In genomic region chr6:23003671-23004598, GRCh38 we compare ENCODE assay signal across 12 cellular contexts.
A peak's percentile ranks its signal among the peaks of the same experiment; 100 is the strongest.
DNase-seq lines count a peak whose midpoint lies in the region; ATAC-seq and TF ChIP-seq lines count a peak whose summit lies in the region.
"Had no signal": no experiment of that assay in that cellular context is flagged by ENCODE, and none has a peak within 500 bp of the region (broad histone marks: within the 10 kb centered on the region; RNA-seq: fewer than 3 reads in every experiment).

No MANE protein-coding gene starts in this region.

- no peaks in the 10 kb centered on the region for H3K36me3 ChIP-seq in SK-N-MC (ENCODE audit: insufficient read depth, low read length)

- H3K27ac ChIP-seq in SK-N-MC, result peak overlapping the region; percentile 40; the same call in 1 of the 2 replicates
- H3K27ac ChIP-seq: VCaP had no signal

- TF ChIP-seq CTCF in fibroblast of pulmonary artery (IDR thresholded peaks at IDR 0.05; ENCODE audit: low read length, missing control alignments), result no peak

- H3K9me3 ChIP-seq in SK-N-MC (ENCODE audit: low read depth, low read length), result no peaks in the 10 kb centered on the region

- H3K9ac ChIP-seq in SK-N-MC (ENCODE audit: insufficient read length), result peak overlapping the region; percentile 28

- DNase-seq in DMS 273 (lab: John Stamatoyannopoulos, UW; ENCODE audit: unreplicated experiment) (peak; percentile 96), SK-N-MC (ENCODE audit: low read depth, low spot score) (no peak), fibroblast of pulmonary artery (ENCODE audit: low read depth) (peak; percentile 70), renal cortical epithelial cell (ENCODE audit: low read depth) (peak; percentile 4), Kasumi-1 (lab: John Stamatoyannopoulos, UW) (no peak)
- DNase-seq: COR-L47, NCI-H1105, PC-3 had no signal

- H3K4me3 ChIP-seq in SK-N-MC, result peak overlapping the region; percentile 60
- H3K4me3 ChIP-seq in fibroblast of pulmonary artery (replicated peaks; ENCODE audit: low read depth, low read length), result no peak overlapping the region

- no peak for ATAC-seq in GM18517 (IDR thresholded peaks at IDR 0.05; ENCODE audit: unreplicated experiment)
- ATAC-seq in GM19397 (IDR thresholded peaks at IDR 0.05; ENCODE audit: unreplicated experiment), result no peak
- no peak for ATAC-seq in HG02884 (IDR thresholded peaks at IDR 0.05; ENCODE audit: unreplicated experiment)
- ATAC-seq: PC-3 had no signal

Comparison
In these comparisons a context has a peak if more than half of its experiments do, and no peak if none do; other contexts are left out.
1. DNase-seq: peak in DMS 273 (single experiment), fibroblast of pulmonary artery (single experiment) and renal cortical epithelial cell (single experiment); none in SK-N-MC (single experiment) and Kasumi-1 (0 of 2).